1 cellular context compared by ENCODE assay signal in the genomic region with DNA sequence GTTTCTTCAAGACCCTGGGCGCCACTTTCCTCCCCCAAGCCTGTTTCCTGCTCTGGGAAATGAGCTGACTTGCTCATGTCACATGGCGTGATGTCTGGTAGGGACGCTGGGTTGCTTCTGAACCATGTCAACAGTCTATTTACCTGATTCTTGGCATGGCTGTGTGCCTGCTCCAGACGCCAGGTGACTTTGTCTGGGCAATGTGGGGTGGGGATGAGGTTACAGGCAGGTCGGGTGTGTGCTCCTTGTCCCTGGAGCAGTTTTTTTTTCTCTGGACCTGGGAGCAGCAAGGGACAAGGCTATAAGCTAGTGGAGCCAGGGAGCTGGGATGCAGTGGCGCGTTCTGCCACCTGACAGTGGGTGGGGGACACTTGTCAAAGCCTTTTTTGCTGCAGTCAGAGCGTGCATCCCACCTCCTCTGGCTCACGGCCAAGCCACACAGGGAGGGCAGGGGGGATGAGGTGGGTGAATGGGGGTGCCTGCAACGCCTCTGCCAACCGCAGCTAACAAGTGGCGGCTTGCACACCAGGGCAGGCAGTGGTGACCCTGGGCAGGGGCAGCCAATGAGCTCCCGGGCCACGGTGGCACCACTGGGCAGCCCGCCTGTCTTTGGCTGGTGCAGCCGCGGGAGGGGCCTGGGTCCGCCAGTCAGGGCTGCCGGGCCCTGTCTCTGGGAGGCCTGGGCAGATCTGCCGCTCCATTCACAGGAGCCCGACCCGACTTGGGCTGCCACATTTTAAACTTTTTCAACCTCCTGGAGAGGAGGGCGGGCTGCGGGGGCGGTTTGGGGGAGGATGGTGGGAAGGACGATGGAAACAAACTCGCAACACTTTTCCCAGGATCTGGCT.
TF ChIP-seq lines count a peak whose summit lies in the region.

No MANE protein-coding gene starts in this region.

TF ChIP-seq in HepG2, 621 proteins besides CTCF, POLR2A, EP300 and RAD21 (continued from another document and continues in another):
- TF ChIP-seq LCORL (IDR thresholded peaks at IDR 0.05), result no peak
- 0 out of 2 replicates have a peak, but pooled peaks have one; percentile 26 for TF ChIP-seq LCORL (CRISPR knock-in tag; IDR thresholded peaks at IDR 0.05)
- no peak for TF ChIP-seq CBX1 (IDR thresholded peaks at IDR 0.05; ENCODE audit: low read depth)
- no peak for TF ChIP-seq DNMT3B (CRISPR knock-in tag; conservative IDR thresholded peaks at IDR 0.05)
- no peak for TF ChIP-seq YEATS2 (CRISPR knock-in tag; IDR thresholded peaks at IDR 0.05; ENCODE audit: borderline replicate concordance)
- TF ChIP-seq ZNF367 (CRISPR knock-in tag; IDR thresholded peaks at IDR 0.05; ENCODE audit: borderline replicate concordance), result 0 out of 2 replicates have a peak, but pooled peaks have one; percentile 32
- TF ChIP-seq SMAD3 (CRISPR knock-in tag; IDR thresholded peaks at IDR 0.05), result peak; percentile 65; the same call in 1 of the 2 replicates
- TF ChIP-seq, protein P1, sequence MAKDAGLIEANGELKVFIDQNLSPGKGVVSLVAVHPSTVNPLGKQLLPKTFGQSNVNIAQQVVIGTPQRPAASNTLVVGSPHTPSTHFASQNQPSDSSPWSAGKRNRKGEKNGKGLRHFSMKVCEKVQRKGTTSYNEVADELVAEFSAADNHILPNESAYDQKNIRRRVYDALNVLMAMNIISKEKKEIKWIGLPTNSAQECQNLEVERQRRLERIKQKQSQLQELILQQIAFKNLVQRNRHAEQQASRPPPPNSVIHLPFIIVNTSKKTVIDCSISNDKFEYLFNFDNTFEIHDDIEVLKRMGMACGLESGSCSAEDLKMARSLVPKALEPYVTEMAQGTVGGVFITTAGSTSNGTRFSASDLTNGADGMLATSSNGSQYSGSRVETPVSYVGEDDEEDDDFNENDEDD (CRISPR knock-in tag; IDR thresholded peaks at IDR 0.05; ENCODE audit: borderline replicate concordance), result no peak
- TF ChIP-seq ZNF709 (CRISPR knock-in tag; IDR thresholded peaks at IDR 0.05), result no peak
- TF ChIP-seq ZNF597 (CRISPR knock-in tag; IDR thresholded peaks at IDR 0.05), result no peak
- TF ChIP-seq ARHGAP35 (CRISPR knock-in tag; IDR thresholded peaks at IDR 0.05; ENCODE audit: borderline replicate concordance), result 0 out of 2 replicates have a peak, but pooled peaks have one; percentile 62
- TF ChIP-seq ZNF432 (CRISPR knock-in tag; IDR thresholded peaks at IDR 0.05; ENCODE audit: borderline replicate concordance), result no peak
- TF ChIP-seq SP5 (CRISPR knock-in tag; IDR thresholded peaks at IDR 0.05; ENCODE audit: borderline replicate concordance, low read depth), result peak; percentile 75
- TF ChIP-seq ZBTB37 (CRISPR knock-in tag; IDR thresholded peaks at IDR 0.05), result no peak
- no peak for TF ChIP-seq ZBTB1 (CRISPR knock-in tag; IDR thresholded peaks at IDR 0.05; ENCODE audit: borderline replicate concordance)
- no peak for TF ChIP-seq TOPORS (CRISPR knock-in tag; IDR thresholded peaks at IDR 0.05)
- no peak for TF ChIP-seq KMT2B (CRISPR knock-in tag; IDR thresholded peaks at IDR 0.05)
- TF ChIP-seq, protein P2, sequence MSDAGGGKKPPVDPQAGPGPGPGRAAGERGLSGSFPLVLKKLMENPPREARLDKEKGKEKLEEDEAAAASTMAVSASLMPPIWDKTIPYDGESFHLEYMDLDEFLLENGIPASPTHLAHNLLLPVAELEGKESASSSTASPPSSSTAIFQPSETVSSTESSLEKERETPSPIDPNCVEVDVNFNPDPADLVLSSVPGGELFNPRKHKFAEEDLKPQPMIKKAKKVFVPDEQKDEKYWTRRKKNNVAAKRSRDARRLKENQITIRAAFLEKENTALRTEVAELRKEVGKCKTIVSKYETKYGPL (CRISPR knock-in tag; IDR thresholded peaks at IDR 0.05), result no peak
- 0 out of 2 replicates have a peak, but pooled peaks have one; percentile 39 for TF ChIP-seq ZNF710 (CRISPR knock-in tag; IDR thresholded peaks at IDR 0.05; ENCODE audit: borderline replicate concordance)
- TF ChIP-seq CBFB (CRISPR knock-in tag; IDR thresholded peaks at IDR 0.05), result peak; percentile 91
- TF ChIP-seq ZNF281 (CRISPR knock-in tag; IDR thresholded peaks at IDR 0.05; ENCODE audit: borderline replicate concordance), result no peak; the same call in 1 of the 2 replicates
- no peak for TF ChIP-seq MED8 (CRISPR knock-in tag; IDR thresholded peaks at IDR 0.05; ENCODE audit: insufficient replicate concordance)
- TF ChIP-seq NR0B2 (CRISPR knock-in tag; IDR thresholded peaks at IDR 0.05), result peak; percentile 47; the same call in 1 of the 2 replicates
- TF ChIP-seq CREM (IDR thresholded peaks at IDR 0.05), result no peak; the same call in 1 of the 2 replicates
- no peak for TF ChIP-seq CREM (CRISPR knock-in tag; IDR thresholded peaks at IDR 0.05)
- TF ChIP-seq NPAS2 (CRISPR knock-in tag; IDR thresholded peaks at IDR 0.05; ENCODE audit: borderline replicate concordance), result no peak
- TF ChIP-seq HCFC1 (IDR thresholded peaks at IDR 0.05; ENCODE audit: low read depth, low read length), result no peak
- no peak for TF ChIP-seq SATB2 (CRISPR knock-in tag; IDR thresholded peaks at IDR 0.05)
- TF ChIP-seq CHD4 (IDR thresholded peaks at IDR 0.05; ENCODE audit: borderline replicate concordance, low read length), result peak; percentile 24; the same call in 1 of the 2 replicates
- TF ChIP-seq RFX1 (IDR thresholded peaks at IDR 0.05), result no peak
- no peak for TF ChIP-seq ZNF296 (CRISPR knock-in tag; conservative IDR thresholded peaks at IDR 0.05)
- TF ChIP-seq MAZ (IDR thresholded peaks at IDR 0.05; ENCODE audit: borderline replicate concordance, low read depth, low read length), result peak; percentile 39; the same call in 1 of the 2 replicates
- 0 out of 2 replicates have a peak, but pooled peaks have one; percentile 27 for TF ChIP-seq MAZ (CRISPR knock-in tag; IDR thresholded peaks at IDR 0.05; ENCODE audit: low read depth)
- peak; percentile 58 for TF ChIP-seq TBX3 (IDR thresholded peaks at IDR 0.05; ENCODE audit: borderline replicate concordance)
- no peak for TF ChIP-seq ZBTB44 (CRISPR knock-in tag; IDR thresholded peaks at IDR 0.05)
- no peak for TF ChIP-seq AHDC1 (CRISPR knock-in tag; IDR thresholded peaks at IDR 0.05; ENCODE audit: borderline replicate concordance)
- TF ChIP-seq KDM1A (CRISPR knock-in tag; IDR thresholded peaks at IDR 0.05), result no peak
